ENCODE assay signal across 8 cellular contexts in genomic region chr1:46489638-46490602, GRCh38. TPM values are rescaled to one million over a fixed set of nuclear protein-coding genes. Genes with fewer than 3 reads are reported as not detected.
DNase-seq lines count a peak whose midpoint lies in the region; ATAC-seq and TF ChIP-seq lines count a peak whose summit lies in the region.

TSS of gene DMBX1 (plus strand) at chr1:46489836. CDS start at chr1:46507011, 17,175 bp downstream.

- no peaks in the 10 kb centered on the region for H3K9me3 ChIP-seq in ES-I3 (ENCODE audit: control insufficient read depth, insufficient read depth, low read length)
- no peaks in the 10 kb centered on the region for H3K9me3 ChIP-seq in heart left ventricle

- peak within 1 kb of the TSS; percentile 61; the same call in 1 of the 2 replicates for H3K9ac ChIP-seq in ES-I3 (ENCODE audit: low read depth, low read length)

- ATAC-seq in heart left ventricle (peak in 2 of 4 donors; percentile 20 to 68), GM18520 (IDR thresholded peaks at IDR 0.05; ENCODE audit: unreplicated experiment) (no peak), HG03095 (IDR thresholded peaks at IDR 0.05; ENCODE audit: unreplicated experiment) (no peak), GM21526 (IDR thresholded peaks at IDR 0.05; ENCODE audit: low FRiP score, unreplicated experiment) (no peak)

- peak; percentile 81 for DNase-seq in LoVo (ENCODE audit: low spot score)
- peak; percentile 51 for DNase-seq in activated T-cell treated with anti-CD3 and anti-CD28 coated beads for 48 hours (ENCODE audit: low read depth)
- DNase-seq in heart left ventricle, result peak in 2 of 5 donors; percentile 29 to 54
- DNase-seq in retina, result peak; percentile 73

- intact Hi-C loops in heart left ventricle (cut with DNase I), result no loop called here

- H3K4me1 ChIP-seq in ES-I3 (ENCODE audit: insufficient read depth, low read length) (peaks cover 21% of the 10 kb centered on the region), heart left ventricle (peaks cover 0 to 28% (median 15%) of the 10 kb centered on the region in 12 donors)

- no peak for TF ChIP-seq POLR2A in heart left ventricle (IDR thresholded peaks at IDR 0.05)

- no peak within 1 kb of the TSS for H3K27ac ChIP-seq in heart left ventricle

- peaks cover 45 to 100% (median 97%) of the 10 kb centered on the region in 9 donors for H3K27me3 ChIP-seq in heart left ventricle

- peak within 1 kb of the TSS; percentile 20 to 46 (median 38) for H3K4me3 ChIP-seq in heart left ventricle

- no peak for TF ChIP-seq CTCF in heart left ventricle (IDR thresholded peaks at IDR 0.05)

- WGBS in heart left ventricle, 4 donors, result 1 to 3% (median 2%) methylated on average over 79 to 93 of the region's 93 CpGs

- no peaks in the 10 kb centered on the region for H3K36me3 ChIP-seq in ES-I3 (ENCODE audit: insufficient read depth, low read length)
- no peaks in the 10 kb centered on the region for H3K36me3 ChIP-seq in heart left ventricle

RNA-seq across cellular contexts. Expression of gene DMBX1, which starts in this region (rescaled TPM):
- not detected for total RNA-seq in heart left ventricle
- polyA plus RNA-seq in heart left ventricle, result not detected
